In the genomic region with DNA sequence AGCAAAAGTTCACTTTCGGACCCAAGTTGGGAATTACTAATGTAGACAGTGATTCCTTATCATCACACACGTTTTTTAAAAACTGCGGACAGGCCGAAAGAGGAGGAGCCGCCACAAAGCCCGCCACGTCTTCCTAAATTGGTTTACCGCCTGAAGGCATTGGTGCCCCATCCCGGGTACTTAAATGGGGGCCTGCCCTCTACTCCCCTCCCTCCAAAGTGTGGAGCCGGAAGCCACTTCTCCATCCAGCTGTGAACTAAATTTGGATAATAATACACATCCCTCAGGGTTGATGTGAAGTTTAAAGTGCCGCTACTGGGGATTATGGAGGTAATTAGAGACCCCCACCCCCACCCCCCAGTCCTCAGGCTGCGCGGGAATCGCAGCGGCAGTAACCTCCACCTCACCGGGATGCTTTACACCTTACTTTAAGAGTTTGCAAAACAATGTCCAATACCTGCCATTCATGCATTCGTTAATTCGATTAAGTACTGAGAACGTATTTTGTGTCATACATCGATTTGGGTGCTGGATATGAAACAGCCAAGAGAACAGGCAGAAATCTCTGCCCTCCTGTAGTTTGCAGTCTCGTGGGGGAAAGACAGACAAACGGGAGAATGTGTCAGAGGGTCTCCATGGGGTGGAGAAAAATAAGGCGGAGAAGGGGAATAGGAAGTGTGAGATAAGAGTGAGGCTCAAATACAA, we compare ENCODE assay signal across 8 cellular contexts. TPM values are rescaled to one million over a fixed set of nuclear protein-coding genes. Genes with fewer than 3 reads are reported as not detected.
DNase-seq lines count a peak whose midpoint lies in the region; ATAC-seq and TF ChIP-seq lines count a peak whose summit lies in the region.

No MANE protein-coding gene starts in this region.

- H3K27me3 Mint-ChIP-seq in activated CD4-positive, alpha-beta T cell treated with anti-CD3 and anti-CD28 coated beads for 36 hours = peaks cover under 1% of the 10 kb centered on the region
- no peaks in the 10 kb centered on the region for H3K27me3 Mint-ChIP-seq in activated CD8-positive, alpha-beta T cell treated with anti-CD3 and anti-CD28 coated beads for 36 hours

- POLR2A ChIA-PET in activated CD4-positive, alpha-beta T cell treated with anti-CD3 and anti-CD28 coated beads for 36 hours (lab: Charles Lee) = no interaction called here
- POLR2A ChIA-PET in activated CD8-positive, alpha-beta T cell treated with anti-CD3 and anti-CD28 coated beads for 36 hours (lab: Charles Lee) = interaction anchor here (0.6 to 2.0 kb wide), 5 partner anchors 11 to 59 kb away, joined by 3 to 7 read pairs (median 4); no protein-coding TSS in a partner anchor

- CTCF ChIA-PET in activated CD4-positive, alpha-beta T cell treated with anti-CD3 and anti-CD28 coated beads for 36 hours (lab: Charles Lee) = interaction anchor here (0.7 kb wide), 1 partner anchor 1929 kb away, joined by 5 read pairs; no protein-coding TSS in a partner anchor
- CTCF ChIA-PET in activated CD8-positive, alpha-beta T cell treated with anti-CD3 and anti-CD28 coated beads for 36 hours (lab: Charles Lee) = interaction anchor here (0.7 to 1.5 kb wide), 3 partner anchors 24 to 57 kb away, joined by 3 to 9 read pairs (median 3); no protein-coding TSS in a partner anchor

- peak overlapping the region; percentile 86 for H3K4me3 Mint-ChIP-seq in activated CD4-positive, alpha-beta T cell treated with anti-CD3 and anti-CD28 coated beads for 36 hours
- H3K4me3 Mint-ChIP-seq in activated CD8-positive, alpha-beta T cell treated with anti-CD3 and anti-CD28 coated beads for 36 hours = peak overlapping the region; percentile 89

- no peak for TF ChIP-seq CTCF in activated CD8-positive, alpha-beta T cell treated with anti-CD3 and anti-CD28 coated beads for 36 hours (IDR thresholded peaks at IDR 0.05)

- ATAC-seq in activated CD4-positive, alpha-beta T cell treated with anti-CD3 and anti-CD28 coated beads for 36 hours = no peak
- no peak for ATAC-seq in activated CD8-positive, alpha-beta T cell treated with anti-CD3 and anti-CD28 coated beads for 36 hours
- ATAC-seq in GM19324 (IDR thresholded peaks at IDR 0.05; ENCODE audit: low FRiP score, unreplicated experiment) = no peak

- H3K9me3 Mint-ChIP-seq in activated CD4-positive, alpha-beta T cell treated with anti-CD3 and anti-CD28 coated beads for 36 hours (ENCODE audit: low read depth) = peaks cover 1% of the 10 kb centered on the region
- H3K9me3 Mint-ChIP-seq in activated CD8-positive, alpha-beta T cell treated with anti-CD3 and anti-CD28 coated beads for 36 hours = no peaks in the 10 kb centered on the region

- DNase-seq in activated CD4-positive, alpha-beta T cell treated with anti-CD3 and anti-CD28 coated beads for 36 hours = no peak
- DNase-seq in activated CD4-positive, alpha-beta T cell treated with anti-CD3 and anti-CD28 coated beads for 1 hour = no peak
- DNase-seq in activated CD8-positive, alpha-beta T cell treated with anti-CD3 and anti-CD28 coated beads for 36 hours = no peak
- DNase-seq in iPS-NIHi11 (ENCODE audit: low spot score) (peak; percentile 43), superior temporal gyrus (ENCODE audit: extremely low spot score) (peak; percentile 25)
- DNase-seq in stimulated activated CD4-positive, alpha-beta T cell treated with anti-CD3 and anti-CD28 coated beads, Interleukin-4, amount 100 ng/mL, for 1 hour = no peak
- DNase-seq in activated CD4-positive, alpha-beta T cell treated with anti-CD3 and anti-CD28 coated beads, Interleukin-2, amount 50 U/mL, for 4 hours = no peak

- intact Hi-C loops in activated CD4-positive, alpha-beta T cell treated with anti-CD3 and anti-CD28 coated beads for 36 hours (cut with DNase I, micrococcal nuclease) = loop anchor here (1.0 to 5.0 kb wide), 4 partner anchors 23 to 526 kb away; partner anchors contain the start of genes PCBD2 (in 1 of the 2) and TXNDC15 (in 1 of the 2)
- intact Hi-C loops in activated CD8-positive, alpha-beta T cell treated with anti-CD3 and anti-CD28 coated beads for 36 hours (cut with micrococcal nuclease) = no loop called here

- peaks cover 33% of the 10 kb centered on the region for H3K4me1 Mint-ChIP-seq in activated CD4-positive, alpha-beta T cell treated with anti-CD3 and anti-CD28 coated beads for 36 hours
- H3K4me1 Mint-ChIP-seq in activated CD8-positive, alpha-beta T cell treated with anti-CD3 and anti-CD28 coated beads for 36 hours (ENCODE audit: low read depth) = peaks cover 37% of the 10 kb centered on the region

- H3K36me3 Mint-ChIP-seq in activated CD4-positive, alpha-beta T cell treated with anti-CD3 and anti-CD28 coated beads for 36 hours (ENCODE audit: low read depth) = peaks cover 13% of the 10 kb centered on the region
- H3K36me3 Mint-ChIP-seq in activated CD8-positive, alpha-beta T cell treated with anti-CD3 and anti-CD28 coated beads for 36 hours (ENCODE audit: low read depth) = peaks cover 7% of the 10 kb centered on the region

- peak overlapping the region; percentile 91 for H3K27ac Mint-ChIP-seq in activated CD4-positive, alpha-beta T cell treated with anti-CD3 and anti-CD28 coated beads for 36 hours
- peak overlapping the region; percentile 91 for H3K27ac Mint-ChIP-seq in activated CD8-positive, alpha-beta T cell treated with anti-CD3 and anti-CD28 coated beads for 36 hours

RNA-seq across cellular contexts. Expression of gene MACROH2A1, which starts 1.0 kb away (rescaled TPM):
- 100 to 1,000 TPM; 159 to 190 TPM for total RNA-seq in activated CD4-positive, alpha-beta T cell treated with anti-CD3 and anti-CD28 coated beads for 36 hours
- 100 to 1,000 TPM; 170 to 179 TPM for total RNA-seq in activated CD8-positive, alpha-beta T cell treated with anti-CD3 and anti-CD28 coated beads for 36 hours

RNA-seq across cellular contexts. Expression of gene DCANP1, which starts 47.2 kb away (rescaled TPM):
- not detected for total RNA-seq in activated CD4-positive, alpha-beta T cell treated with anti-CD3 and anti-CD28 coated beads for 36 hours
- total RNA-seq in activated CD8-positive, alpha-beta T cell treated with anti-CD3 and anti-CD28 coated beads for 36 hours = not detected

RNA-seq across cellular contexts. Expression of gene TIFAB, which starts 52.2 kb away (rescaled TPM):
- not detected for total RNA-seq in activated CD4-positive, alpha-beta T cell treated with anti-CD3 and anti-CD28 coated beads for 36 hours
- total RNA-seq in activated CD8-positive, alpha-beta T cell treated with anti-CD3 and anti-CD28 coated beads for 36 hours = not detected

Comparison
In these comparisons a context has a peak if more than half of its experiments do, and no peak if none do; other contexts are left out.
1. DNase-seq: peak in iPS-NIHi11 (single experiment) and superior temporal gyrus (single experiment); none in activated CD4-positive, alpha-beta T cell treated with anti-CD3 and anti-CD28 coated beads for 36 hours (single experiment), activated CD4-positive, alpha-beta T cell treated with anti-CD3 and anti-CD28 coated beads for 1 hour (single experiment), activated CD8-positive, alpha-beta T cell treated with anti-CD3 and anti-CD28 coated beads for 36 hours (single experiment), stimulated activated CD4-positive, alpha-beta T cell treated with anti-CD3 and anti-CD28 coated beads, Interleukin-4, amount 100 ng/mL, for 1 hour (single experiment) and activated CD4-positive, alpha-beta T cell treated with anti-CD3 and anti-CD28 coated beads, Interleukin-2, amount 50 U/mL, for 4 hours (0 of 2).